15 cellular contexts compared by ENCODE assay signal in the genomic region with DNA sequence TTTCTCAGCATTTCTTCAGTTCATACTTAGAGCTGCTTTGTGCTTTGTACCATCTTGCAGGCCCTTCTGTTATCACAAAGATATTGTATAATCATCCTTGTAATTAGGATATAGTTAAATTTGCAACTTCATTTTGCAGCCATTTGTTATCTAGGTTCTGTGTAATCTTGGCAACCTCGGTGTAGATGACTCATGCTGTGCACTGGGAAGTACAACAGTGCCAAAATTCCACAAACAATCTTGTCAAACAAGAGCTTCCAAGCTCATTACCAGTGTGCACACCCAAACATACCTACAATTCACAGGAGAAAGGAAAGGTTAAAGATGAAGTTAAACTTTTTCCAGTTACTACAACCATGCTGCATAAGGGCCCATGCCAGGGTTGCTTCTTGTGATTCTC.
DNase-seq lines count a peak whose midpoint lies in the region; ATAC-seq and TF ChIP-seq lines count a peak whose summit lies in the region.
"Had no signal": no experiment of that assay in that cellular context is flagged by ENCODE, and none has a peak within 500 bp of the region (broad histone marks: within the 10 kb centered on the region; RNA-seq: fewer than 3 reads in every experiment).

No MANE protein-coding gene starts in this region.

- H3K27me3 ChIP-seq in adrenal gland: no peaks in the 10 kb centered on the region
- H3K27me3 ChIP-seq: MG63, Peyer's patch had no signal

- POLR2A ChIA-PET in RWPE1 (lab: Yijun Ruan, JAX; ENCODE audit: low non-redundant PET): no interaction called here
- POLR2A ChIA-PET in HEK293T (lab: Yijun Ruan, JAX): no interaction called here

- no peaks in the 10 kb centered on the region for H3K27me3 Mint-ChIP-seq in stimulated activated naive CD8-positive, alpha-beta T cell treated with anti-CD3 and anti-CD28 coated beads, Interleukin-15, amount 100 ng/mL, for 72 hours
- H3K27me3 Mint-ChIP-seq: effector memory CD8-positive, alpha-beta T cell had no signal

- DNase-seq in H4 (ENCODE audit: low spot score) (peak; percentile 58), adrenal gland (peak in 6 of 7 donors; percentile 25 to 55 (median 32)), fibroblast of pulmonary artery (ENCODE audit: low read depth) (peak; percentile 68), pons (ENCODE audit: low spot score) (peak; percentile 15), RWPE1 (ENCODE audit: low spot score) (no peak), dermis blood vessel endothelial cell (no peak), HEK293T (ENCODE audit: extremely low spot score) (no peak)
- DNase-seq in stimulated activated naive CD8-positive, alpha-beta T cell treated with anti-CD3 and anti-CD28 coated beads, Interleukin-15, amount 100 ng/mL, for 72 hours: no peak
- DNase-seq: activated CD8-positive, alpha-beta T cell treated with anti-CD3 and anti-CD28 coated beads, Interleukin-2, amount 10 ng/mL, durations not matched to agents 7 days and 5 days; activated naive CD4-positive, alpha-beta T cell treated with Interleukin-2 at 50 U/mL for 16 hours; CD8-positive, alpha-beta T cell; effector memory CD8-positive, alpha-beta T cell; MG63; Peyer's patch had no signal

- WGBS in adrenal gland, 4 donors: 6 to 15% (median 9%) methylated on average over 1 of the region's 1 CpG

- no peaks in the 10 kb centered on the region for H3K9me3 ChIP-seq in adrenal gland (replicated peaks in 1 of 3)
- H3K9me3 ChIP-seq: MG63, Peyer's patch, thoracic aorta had no signal

- no peak overlapping the region for H3K27ac Mint-ChIP-seq in stimulated activated naive CD8-positive, alpha-beta T cell treated with anti-CD3 and anti-CD28 coated beads, Interleukin-15, amount 100 ng/mL, for 72 hours
- H3K27ac Mint-ChIP-seq: activated CD8-positive, alpha-beta T cell treated with anti-CD3 and anti-CD28 coated beads, Interleukin-2, amount 10 ng/mL, durations not matched to agents 7 days and 5 days; CD8-positive, alpha-beta T cell; effector memory CD8-positive, alpha-beta T cell had no signal

- CTCF ChIA-PET in RWPE1 (lab: Yijun Ruan, JAX): no interaction called here
- CTCF ChIA-PET in HEK293T (lab: Yijun Ruan, JAX): no interaction called here

- no peak overlapping the region for H3K27ac ChIP-seq in adrenal gland
- H3K27ac ChIP-seq in RWPE1: no peak overlapping the region
- H3K27ac ChIP-seq: Peyer's patch, thoracic aorta had no signal

- H3K4me3 ChIP-seq in adrenal gland: no peak overlapping the region
- H3K4me3 ChIP-seq in fibroblast of pulmonary artery (replicated peaks; ENCODE audit: low read depth, low read length): no peak overlapping the region
- H3K4me3 ChIP-seq: MG63, Peyer's patch, thoracic aorta had no signal

- no peaks in the 10 kb centered on the region for H3K36me3 ChIP-seq in adrenal gland (replicated peaks in 1 of 2)
- H3K36me3 ChIP-seq: MG63, Peyer's patch, thoracic aorta had no signal

- H3K4me1 Mint-ChIP-seq in stimulated activated naive CD8-positive, alpha-beta T cell treated with anti-CD3 and anti-CD28 coated beads, Interleukin-15, amount 100 ng/mL, for 72 hours: no peaks in the 10 kb centered on the region

- intact Hi-C loops in adrenal gland (cut with DNase I): no loop called here

- TF ChIP-seq CTCF in adrenal gland (IDR thresholded peaks at IDR 0.05): no peak
- TF ChIP-seq CTCF in fibroblast of pulmonary artery (IDR thresholded peaks at IDR 0.05; ENCODE audit: low read length, missing control alignments): no peak
- no peak for TF ChIP-seq CTCF in RWPE1 (conservative IDR thresholded peaks at IDR 0.05; ENCODE audit: low read depth)

- H3K4me3 Mint-ChIP-seq in stimulated activated naive CD8-positive, alpha-beta T cell treated with anti-CD3 and anti-CD28 coated beads, Interleukin-15, amount 100 ng/mL, for 72 hours: no peak overlapping the region
- H3K4me3 Mint-ChIP-seq: activated CD8-positive, alpha-beta T cell treated with anti-CD3 and anti-CD28 coated beads, Interleukin-2, amount 10 ng/mL, durations not matched to agents 7 days and 5 days; CD8-positive, alpha-beta T cell; effector memory CD8-positive, alpha-beta T cell had no signal

- no peaks in the 10 kb centered on the region for H3K4me1 ChIP-seq in adrenal gland (replicated peaks in 1 of 2)
- H3K4me1 ChIP-seq: Peyer's patch had no signal

- ATAC-seq in stimulated activated naive CD8-positive, alpha-beta T cell treated with anti-CD3 and anti-CD28 coated beads, Interleukin-15, amount 100 ng/mL, for 72 hours: no peak
- ATAC-seq: activated CD8-positive, alpha-beta T cell treated with anti-CD3 and anti-CD28 coated beads, Interleukin-2, amount 10 ng/mL, durations not matched to agents 7 days and 5 days; CD8-positive, alpha-beta T cell; effector memory CD8-positive, alpha-beta T cell had no signal

- peaks cover 14 to 23% of the 10 kb centered on the region in 2 donors for H3K9me3 Mint-ChIP-seq in stimulated activated naive CD8-positive, alpha-beta T cell treated with anti-CD3 and anti-CD28 coated beads, Interleukin-15, amount 100 ng/mL, for 72 hours

- TF ChIP-seq POLR2A in adrenal gland (IDR thresholded peaks at IDR 0.05): no peak

TF ChIP-seq in HEK293T, 16 proteins besides CTCF, POLR2A, EP300 and RAD21:
- TF ChIP-seq SUZ12 (IDR thresholded peaks at IDR 0.05) (no peak), L3MBTL2 (conservative IDR thresholded peaks at IDR 0.05) (no peak), FOXK2 (IDR thresholded peaks at IDR 0.05) (no peak), TARDBP (IDR thresholded peaks at IDR 0.05) (no peak), NFRKB (IDR thresholded peaks at IDR 0.05) (no peak), ZNF384 (IDR thresholded peaks at IDR 0.05) (no peak)

Comparison
In these comparisons a context has a peak if more than half of its experiments do, and no peak if none do; other contexts are left out.
1. DNase-seq: peak in H4 (single experiment), adrenal gland (6 of 7), fibroblast of pulmonary artery (single experiment) and pons (single experiment); none in RWPE1 (single experiment), dermis blood vessel endothelial cell (single experiment), stimulated activated naive CD8-positive, alpha-beta T cell treated with anti-CD3 and anti-CD28 coated beads, Interleukin-15, amount 100 ng/mL, for 72 hours (0 of 2) and HEK293T (single experiment).